ENCODE assay signal across 2 cellular contexts in genomic region chr14:105168979-105169507, GRCh38.
A peak's percentile ranks its signal among the peaks of the same experiment; 100 is the strongest.
TF ChIP-seq lines count a peak whose summit lies in the region.

No MANE protein-coding gene starts in this region.

TF ChIP-seq in IMR-90, 13 proteins besides CTCF, POLR2A, EP300 and RAD21:
- TF ChIP-seq NFE2L2 (IDR thresholded peaks at IDR 0.05; ENCODE audit: low read depth, low read length) (no peak), SMC3 (IDR thresholded peaks at IDR 0.05; ENCODE audit: low read depth, low read length) (0 out of 2 replicates have a peak, but pooled peaks have one; percentile 10)

TF ChIP-seq in endothelial cell of umbilical vein, 7 proteins besides CTCF, POLR2A, EP300 and RAD21:
- TF ChIP-seq MAX (IDR thresholded peaks at IDR 0.05; ENCODE audit: insufficient read depth, insufficient read length): peak; percentile 58
- TF ChIP-seq EZH2 (IDR thresholded peaks at IDR 0.05; ENCODE audit: borderline replicate concordance, low read depth, low read length, severe bottlenecking): no peak
- TF ChIP-seq JUN (IDR thresholded peaks at IDR 0.05; ENCODE audit: borderline replicate concordance, insufficient read depth, insufficient read length, low read depth): no peak
